Comparison of ENCODE assay signal across 1 cellular context in genomic region chr9:93464876-93465275, GRCh38.
TF ChIP-seq lines count a peak whose summit lies in the region.

No MANE protein-coding gene starts in this region.

TF ChIP-seq in H1, 55 proteins besides CTCF, POLR2A, EP300 and RAD21:
- TF ChIP-seq YY1 (IDR thresholded peaks at IDR 0.05; ENCODE audit: low read depth, low read length) (no peak), POLR2AphosphoS5 (IDR thresholded peaks at IDR 0.05; ENCODE audit: low read depth, low read length) (no peak), CREB1 (IDR thresholded peaks at IDR 0.05) (no peak), RBBP5 (IDR thresholded peaks at IDR 0.05; ENCODE audit: borderline replicate concordance, low read depth, low read length) (no peak), FOSL1 (IDR thresholded peaks at IDR 0.05; ENCODE audit: insufficient read depth, low read depth, low read length) (no peak), SIX5 (IDR thresholded peaks at IDR 0.05; ENCODE audit: low read depth, low read length) (no peak), EGR1 (IDR thresholded peaks at IDR 0.05; ENCODE audit: borderline replicate concordance, low read depth, low read length) (no peak), TAF7 (optimal IDR thresholded peaks at IDR 0.05; ENCODE audit: borderline replicate concordance, low read depth, low read length) (no peak), CTBP2 (IDR thresholded peaks at IDR 0.05; ENCODE audit: borderline replicate concordance, insufficient read depth, insufficient read length, low read length) (no peak), TAF1 (IDR thresholded peaks at IDR 0.05; ENCODE audit: low read depth, low read length) (no peak), SP1 (IDR thresholded peaks at IDR 0.05; ENCODE audit: low read depth, low read length) (no peak), KDM1A (IDR thresholded peaks at IDR 0.05; ENCODE audit: borderline replicate concordance, low read length) (no peak)
